In genomic region chr4:43136752-43137151, GRCh38 we compare ENCODE assay signal across 27 cellular contexts.
"Had no signal": no experiment of that assay in that cellular context is flagged by ENCODE, and none has a peak within 500 bp of the region (broad histone marks: within the 10 kb centered on the region; RNA-seq: fewer than 3 reads in every experiment).

No MANE protein-coding gene starts in this region.

- H3K4me3 ChIP-seq: stomach, suprapubic skin, testis, thoracic aorta, thyroid gland, tibial artery, tibial nerve, transverse colon, upper lobe of left lung, upper lobe of right lung, uterus, vagina had no signal

- H3K36me3 ChIP-seq: stomach, suprapubic skin, thoracic aorta, thyroid gland, tibial artery, tibial nerve, transverse colon, upper lobe of left lung, upper lobe of right lung, uterus, vagina had no signal

- H3K9me3 ChIP-seq: suprapubic skin, testis, thoracic aorta, thyroid gland, tibial artery, upper lobe of left lung, upper lobe of right lung, vagina had no signal

- FAIRE-seq: urothelium cell line had no signal

- H3K27ac ChIP-seq: stomach, suprapubic skin, testis, thoracic aorta, thyroid gland, tibial artery, tibial nerve, transverse colon, upper lobe of left lung, upper lobe of right lung, uterus, vagina had no signal

- H3K27me3 ChIP-seq: stomach, suprapubic skin, testis, thyroid gland, tibial artery, tibial nerve, transverse colon, upper lobe of left lung, upper lobe of right lung, uterus, vagina had no signal

- H3K4me1 ChIP-seq: suprapubic skin, testis, thyroid gland, tibial artery, tibial nerve, upper lobe of left lung, upper lobe of right lung, uterus, vagina had no signal

- ATAC-seq: stimulated activated effector memory CD8-positive, alpha-beta T cell treated with anti-CD3 and anti-CD28 coated beads, Interleukin-12 subunit alpha, Interleukin-12 subunit beta, amount 100 ng/mL, for 72 hours; stimulated activated memory B cell treated with anti-CD40 and anti-IgM and Interleukin-4, amounts not matched to agents 10 μg/mL and 1 μg/mL and 100 μg/mL, for 72 hours; stimulated activated naive B cell treated with anti-CD40 and anti-IgM and Interleukin-4, amounts not matched to agents 10 μg/mL and 1 μg/mL and 100 μg/mL, for 72 hours; stimulated activated naive CD8-positive, alpha-beta T cell treated with anti-CD3 and anti-CD28 coated beads, Interleukin-15, amount 100 ng/mL, for 72 hours; stimulated activated naive CD8-positive, alpha-beta T cell treated with anti-CD3 and anti-CD28 coated beads, Interleukin-15, Interleukin-2, amounts not matched to agents 100 U/mL and 50 U/mL, for 24 hours; upper lobe of right lung had no signal

- DNase-seq: stimulated activated CD4-positive, alpha-beta T cell treated with anti-CD3 and anti-CD28 coated beads, Interleukin-2, amount 100 ng/mL, for 48 hours; stimulated activated CD4-positive, alpha-beta T cell treated with anti-CD3 and anti-CD28 coated beads, Interleukin-4, amount 100 ng/mL, for 1 hour; stimulated activated CD4-positive, alpha-beta T cell treated with anti-CD3 and anti-CD28 coated beads, Interleukin-4, amount 100 ng/mL, for 24 hours; stimulated activated CD4-positive, alpha-beta T cell treated with anti-CD3 and anti-CD28 coated beads, Interleukin-4, amount 100 ng/mL, for 4 hours; stimulated activated CD8-positive, alpha-beta memory T cell treated with anti-CD3 and anti-CD28 coated beads, Interleukin-4, amount 100 ng/mL, for 48 hours; stimulated activated naive B cell treated with anti-CD40 and anti-IgM and Interleukin-4, amounts not matched to agents 10 μg/mL and 1 μg/mL and 100 μg/mL, for 72 hours; stimulated activated naive CD4-positive, alpha-beta T cell; stimulated activated naive CD4-positive, alpha-beta T cell treated with Interleukin-2 at 50 U/mL for 16 hours; stimulated activated naive CD8-positive, alpha-beta T cell treated with anti-CD3 and anti-CD28 coated beads, Interleukin-15, amount 100 ng/mL, for 72 hours; stimulated activated naive CD8-positive, alpha-beta T cell treated with anti-CD3 and anti-CD28 coated beads, Interleukin-15, Interleukin-2, amounts not matched to agents 100 U/mL and 50 U/mL, for 24 hours; stomach; substantia nigra; testis; thyroid gland; tibial artery; transverse colon; trophoblast cell; upper lobe of left lung; upper lobe of right lung; uterus had no signal
